7 cellular contexts compared by ENCODE assay signal in the genomic region with DNA sequence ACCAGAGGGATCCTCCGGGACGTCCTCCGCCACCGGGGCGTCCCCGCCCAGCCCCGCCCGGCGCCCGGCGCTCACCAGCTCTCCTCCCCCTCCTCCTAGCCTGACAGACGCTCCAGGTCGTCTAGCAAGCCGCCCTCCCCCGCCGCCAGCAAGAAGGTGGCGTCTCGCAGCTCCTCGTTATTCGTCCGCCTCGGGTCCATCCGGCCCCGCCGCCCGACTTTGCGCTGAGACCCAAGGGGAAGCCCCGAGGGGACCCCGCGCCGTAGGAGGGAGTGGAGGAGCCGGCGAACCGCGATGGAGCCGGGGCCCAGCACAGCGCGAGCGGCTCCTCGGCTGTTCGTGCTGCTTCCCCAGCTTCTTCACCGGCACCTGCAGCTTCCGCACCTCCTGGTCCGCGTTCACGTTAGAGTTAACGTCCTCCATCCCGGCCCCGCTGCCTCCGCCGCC. TPM values are rescaled to one million over a fixed set of nuclear protein-coding genes. Genes with fewer than 3 reads are reported as not detected.
DNase-seq lines count a peak whose midpoint lies in the region; ATAC-seq and TF ChIP-seq lines count a peak whose summit lies in the region.

No MANE protein-coding gene starts in this region.

- peaks cover 0 to 36% of the 10 kb centered on the region in 2 donors for H3K9me3 ChIP-seq in left lung

- TF ChIP-seq CTCF in left lung (IDR thresholded peaks at IDR 0.05), result no peak

- DNase-seq in NCI-H128 (lab: John Stamatoyannopoulos, UW; ENCODE audit: unreplicated experiment) (peak; percentile 11), left lung (peak; percentile 81 to 96)
- peak; percentile 82 for DNase-seq in activated CD4-positive, alpha-beta T cell treated with anti-CD3 and anti-CD28 coated beads for 48 hours
- DNase-seq in stimulated activated CD4-positive, alpha-beta T cell treated with anti-CD3 and anti-CD28 coated beads, Interleukin-4, amount 100 ng/mL, for 4 hours, result peak; percentile 65 to 74

- peak overlapping the region; percentile 94 to 100 for H3K4me3 ChIP-seq in left lung

- peaks cover 0 to 13% of the 10 kb centered on the region in 2 donors for H3K4me1 ChIP-seq in left lung

- peak; percentile 47 for ATAC-seq in GM18511 (IDR thresholded peaks at IDR 0.05; ENCODE audit: unreplicated experiment)
- ATAC-seq in HG02642 (IDR thresholded peaks at IDR 0.05; ENCODE audit: poor library complexity, unreplicated experiment), result peak; percentile 51
- ATAC-seq in left lung, result peak; percentile 86

- peak overlapping the region; percentile 81 for H3K27ac ChIP-seq in cingulate gyrus (ENCODE audit: low read depth, low read length)
- H3K27ac ChIP-seq in left lung, result peak overlapping the region; percentile 96 to 99

- H3K27me3 ChIP-seq in left lung, result no peaks in the 10 kb centered on the region

- intact Hi-C loops in left lung (cut with DNase I), result no loop called here

- H3K36me3 ChIP-seq in left lung, result peaks cover 0 to 35% of the 10 kb centered on the region in 2 donors

RNA-seq across cellular contexts. Expression of a gene that starts 26.3 kb away (rescaled TPM):
- 10 to 100 TPM; 30.5 to 40.1 TPM for total RNA-seq in left lung

RNA-seq across cellular contexts. Expression of a gene that starts 47.9 kb away (rescaled TPM):
- total RNA-seq in left lung, result 10 to 100 TPM; 28.7 to 99.2 TPM

Comparison
In these comparisons a context has a peak if more than half of its experiments do, and no peak if none do; other contexts are left out.
1. Peak in every context shown above with its lines: DNase-seq, ATAC-seq, H3K4me3 ChIP-seq and H3K27ac ChIP-seq.
2. DNase-seq: peak in every context shown above with its lines; median percentile 88 in left lung; 82 in activated CD4-positive, alpha-beta T cell treated with anti-CD3 and anti-CD28 coated beads for 48 hours; 70 in stimulated activated CD4-positive, alpha-beta T cell treated with anti-CD3 and anti-CD28 coated beads, Interleukin-4, amount 100 ng/mL, for 4 hours; 11 in NCI-H128.